Comparison of ENCODE assay signal across 25 cellular contexts in genomic region chr5:113114559-113114958, GRCh38.
DNase-seq lines count a peak whose midpoint lies in the region; ATAC-seq and TF ChIP-seq lines count a peak whose summit lies in the region.
"Had no signal": no experiment of that assay in that cellular context is flagged by ENCODE, and none has a peak within 500 bp of the region (broad histone marks: within the 10 kb centered on the region; RNA-seq: fewer than 3 reads in every experiment).

No MANE protein-coding gene starts in this region.

- H3K79me2 ChIP-seq in MM.1S (ENCODE audit: low read length), result peaks cover 87% of the 10 kb centered on the region

- H3K4me2 ChIP-seq in MM.1S (ENCODE audit: low read depth, low read length), result peak overlapping the region; percentile 73
- H3K4me2 ChIP-seq: BLaER1 had no signal

- DNase-seq in MM.1S (no peak), NCI-H82 treated with DMSO at 0.1 percent for 48 hours (lab: John Stamatoyannopoulos, UW; ENCODE audit: unreplicated experiment) (no peak), NCI-H345 (lab: John Stamatoyannopoulos, UW) (no peak), HK-2 (ENCODE audit: unreplicated experiment) (no peak)
- DNase-seq: 8988T; ACHN; BE2C; C1 segment of cervical spinal cord; CD4-positive, alpha-beta memory T cell; CD4-positive, CD25-positive, alpha-beta regulatory T cell; CD8-positive, alpha-beta memory T cell; COR-L47; DMS 273 treated with DMSO at 0.1 percent for 48 hours; DMS153; DMS53; DMS79; DND-41; EL; GDM1 had no signal

- H3K27ac Mint-ChIP-seq in nephron, result peak overlapping the region in 2 of 3 experiments; percentile 3 to 42
- H3K27ac Mint-ChIP-seq: CD4-positive, alpha-beta memory T cell; CD4-positive, CD25-positive, alpha-beta regulatory T cell; CD8-positive, alpha-beta memory T cell had no signal

- peaks cover 0 to 3% of the 10 kb centered on the region in 2 experiments; a peak in 1 of 3 replicates for H3K36me3 ChIP-seq in HEK293 (ENCODE audit: control insufficient read depth in 2 of 2, insufficient read depth in 1 of 2, low read length in 2 of 2)
- no peaks in the 10 kb centered on the region for H3K36me3 ChIP-seq in MM.1S (replicated peaks; ENCODE audit: insufficient read depth, low read length)
- H3K36me3 ChIP-seq: BLaER1 had no signal

- peaks cover 25% of the 10 kb centered on the region for H3K4me1 Mint-ChIP-seq in nephron
- H3K4me1 Mint-ChIP-seq: CD14-positive monocyte; CD4-positive, CD25-positive, alpha-beta regulatory T cell; CD8-positive, alpha-beta memory T cell had no signal

- POLR2A ChIA-PET in HEK293 (lab: Yijun Ruan, JAX), result no interaction called here

- H3K9me3 ChIP-seq in HEK293 (ENCODE audit: control insufficient read depth, insufficient read depth, low read depth, low read length) (no peaks in the 10 kb centered on the region), MM.1S (replicated peaks; ENCODE audit: insufficient read depth, low read length) (no peaks in the 10 kb centered on the region)
- H3K9me3 ChIP-seq: BE2C had no signal

- CTCF ChIA-PET in HEK293 (lab: Yijun Ruan, JAX), result interaction anchor here (0.5 to 1.2 kb wide), 3 partner anchors 118 to 1523 kb away, joined by 3 read pairs; no protein-coding TSS in a partner anchor

- peaks cover 5% of the 10 kb centered on the region for H3K9me3 Mint-ChIP-seq in nephron
- H3K9me3 Mint-ChIP-seq: CD4-positive, alpha-beta memory T cell; CD4-positive, CD25-positive, alpha-beta regulatory T cell; CD8-positive, alpha-beta memory T cell had no signal

- no peaks in the 10 kb centered on the region for H3K27me3 ChIP-seq in MM.1S (replicated peaks; ENCODE audit: insufficient read depth, low read length)
- H3K27me3 ChIP-seq: BE2C, BLaER1 had no signal

- H3K4me1 ChIP-seq in HEK293 (ENCODE audit: control insufficient read depth, insufficient read depth, low read length) (peaks cover 10% of the 10 kb centered on the region; the same call in 1 of the 2 replicates), MM.1S (ENCODE audit: low read length) (peaks cover 52% of the 10 kb centered on the region)

- H3K36me3 Mint-ChIP-seq in nephron (ENCODE audit: low read depth), result peaks cover 45% of the 10 kb centered on the region
- H3K36me3 Mint-ChIP-seq: CD14-positive monocyte; CD4-positive, CD25-positive, alpha-beta regulatory T cell had no signal

- peak overlapping the region; percentile 48 for H3K9ac ChIP-seq in MM.1S (ENCODE audit: low read length)
- H3K9ac ChIP-seq: BLaER1 had no signal

- no peaks in the 10 kb centered on the region for H4K20me1 ChIP-seq in MM.1S (ENCODE audit: insufficient read depth, low read length)
- H4K20me1 ChIP-seq: BLaER1 had no signal

- H3K4me3 ChIP-seq in HEK293 (ENCODE audit: low read depth, low read length), result no peak overlapping the region
- H3K4me3 ChIP-seq in MM.1S (ENCODE audit: low read length), result peak overlapping the region; percentile 37
- H3K4me3 ChIP-seq: BLaER1, GM12878 had no signal

- TF ChIP-seq CTCF in HEK293 (tag by site-specific recombination; IDR thresholded peaks at IDR 0.05) (no peak), MM.1S (IDR thresholded peaks at IDR 0.05; ENCODE audit: low read length) (no peak), nephron (IDR thresholded peaks at IDR 0.05; ENCODE audit: unreplicated experiment in 3 of 3) (no peak)

- H3K4me3 Mint-ChIP-seq in nephron, result no peak overlapping the region
- H3K4me3 Mint-ChIP-seq: CD14-positive monocyte; CD4-positive, alpha-beta memory T cell; CD4-positive, CD25-positive, alpha-beta regulatory T cell; CD8-positive, alpha-beta memory T cell had no signal

- H3K27ac ChIP-seq in HEK293 (ENCODE audit: extremely low read depth, low read depth, low read length), result no peak overlapping the region
- H3K27ac ChIP-seq in MM.1S (ENCODE audit: low read length), result peak overlapping the region; percentile 89
- H3K27ac ChIP-seq: BLaER1 had no signal

- peaks cover 32% of the 10 kb centered on the region for H3F3A ChIP-seq in MM.1S (ENCODE audit: insufficient read depth, low read length)

- no peaks in the 10 kb centered on the region for H3K27me3 Mint-ChIP-seq in nephron (ENCODE audit: low read depth)
- H3K27me3 Mint-ChIP-seq: CD4-positive, alpha-beta memory T cell; CD4-positive, CD25-positive, alpha-beta regulatory T cell; CD8-positive, alpha-beta memory T cell had no signal

- no peaks in the 10 kb centered on the region for H3K9me2 ChIP-seq in MM.1S (replicated peaks; ENCODE audit: insufficient read depth, low read length)

- no peak for ATAC-seq in HG02678 (IDR thresholded peaks at IDR 0.05; ENCODE audit: unreplicated experiment)

- H2AFZ ChIP-seq in MM.1S (ENCODE audit: low read length), result no peak overlapping the region

TF ChIP-seq in HEK293, 187 proteins besides CTCF, POLR2A, EP300 and RAD21:
- TF ChIP-seq MZF1 (tag by site-specific recombination; IDR thresholded peaks at IDR 0.05; ENCODE audit: borderline replicate concordance) (peak; percentile 93), ZNF350 (tag by site-specific recombination; IDR thresholded peaks at IDR 0.05) (no peak), ZNF146 (tag by site-specific recombination; IDR thresholded peaks at IDR 0.05) (no peak)
